ENCODE assay signal across 21 cellular contexts in genomic region chr15:77747175-77748077, GRCh38.
A peak's percentile ranks its signal among the peaks of the same experiment; 100 is the strongest.
DNase-seq lines count a peak whose midpoint lies in the region; ATAC-seq, FAIRE-seq and TF ChIP-seq lines count a peak whose summit lies in the region.
"Had no signal": no experiment of that assay in that cellular context is flagged by ENCODE, and none has a peak within 500 bp of the region (broad histone marks: within the 10 kb centered on the region; RNA-seq: fewer than 3 reads in every experiment).

No MANE protein-coding gene starts in this region.

- H3K9me2 ChIP-seq in MM.1S (replicated peaks; ENCODE audit: insufficient read depth, low read length): no peaks in the 10 kb centered on the region
- H3K9me2 ChIP-seq in neural cell (ENCODE audit: insufficient read depth, low read length): no peaks in the 10 kb centered on the region

- H3K4me1 ChIP-seq in CD8-positive, alpha-beta T cell (ENCODE audit: insufficient read depth, low read length): no peaks in the 10 kb centered on the region
- no peaks in the 10 kb centered on the region for H3K4me1 ChIP-seq in MM.1S (ENCODE audit: low read length)
- peaks cover 14 to 29% of the 10 kb centered on the region in 2 experiments; a peak in 4 of 5 replicates for H3K4me1 ChIP-seq in K562 (replicated peaks in 1 of 2; ENCODE audit: control insufficient read depth in 2 of 2, insufficient read depth in 2 of 2, low read length in 2 of 2)

- H3K4me2 ChIP-seq in MM.1S (ENCODE audit: low read depth, low read length): peak overlapping the region; percentile 57
- no peak overlapping the region for H3K4me2 ChIP-seq in K562 (ENCODE audit: insufficient read depth, low read length)
- no peak overlapping the region for H3K4me2 ChIP-seq in neural cell (ENCODE audit: low read length)

- no peaks in the 10 kb centered on the region for H3K9me3 ChIP-seq in CD8-positive, alpha-beta T cell (ENCODE audit: low read length)
- no peaks in the 10 kb centered on the region for H3K9me3 ChIP-seq in MM.1S (replicated peaks; ENCODE audit: insufficient read depth, low read length)
- no peaks in the 10 kb centered on the region for H3K9me3 ChIP-seq in K562 (replicated peaks; ENCODE audit: control insufficient read depth, insufficient read depth, low read depth, low read length)
- no peaks in the 10 kb centered on the region for H3K9me3 ChIP-seq in neural cell (ENCODE audit: low read length)

- no TSS peak for BruUV-seq in K562 (replicated peaks; lab: Mats Ljungman, UMichigan)

- no peaks in the 10 kb centered on the region for H3K36me3 Mint-ChIP-seq in CD8-positive, alpha-beta T cell
- H3K36me3 Mint-ChIP-seq in activated naive CD4-positive, alpha-beta T cell treated with anti-CD3 and anti-CD28 coated beads for 36 hours (ENCODE audit: low read depth): no peaks in the 10 kb centered on the region
- H3K36me3 Mint-ChIP-seq: stimulated activated effector memory CD8-positive, alpha-beta T cell treated with anti-CD3 and anti-CD28 coated beads, Interleukin-12 subunit alpha, Interleukin-12 subunit beta, amount 100 ng/mL, for 72 hours had no signal

- TF ChIP-seq CTCF in CD8-positive, alpha-beta T cell (IDR thresholded peaks at IDR 0.05): no peak
- no peak for TF ChIP-seq CTCF in MM.1S (IDR thresholded peaks at IDR 0.05; ENCODE audit: low read length)
- no peak for TF ChIP-seq CTCF in K562 (IDR thresholded peaks at IDR 0.05 in 2 of 3, conservative IDR thresholded peaks at IDR 0.05 in 1 of 3; ENCODE audit: insufficient read depth in 2 of 3, low read depth in 1 of 3, low read length in 3 of 3)
- no peak for TF ChIP-seq CTCF in neural cell (IDR thresholded peaks at IDR 0.05; ENCODE audit: poor library complexity, severe bottlenecking)

- H4K20me1 ChIP-seq in MM.1S (ENCODE audit: insufficient read depth, low read length): no peaks in the 10 kb centered on the region
- no peaks in the 10 kb centered on the region; the same call in 1 of the 2 replicates for H4K20me1 ChIP-seq in K562 (replicated peaks; ENCODE audit: control insufficient read depth, insufficient read depth, low read length)
- H4K20me1 ChIP-seq in neural cell (ENCODE audit: insufficient read depth): no peaks in the 10 kb centered on the region

- CTCF ChIA-PET in CD8-positive, alpha-beta T cell (lab: Charles Lee): no interaction called here
- CTCF ChIA-PET in K562 (lab: Yijun Ruan, JAX; ENCODE audit: low intra/inter-chr PET ratio): no interaction called here
- CTCF ChIA-PET in activated naive CD4-positive, alpha-beta T cell treated with anti-CD3 and anti-CD28 coated beads for 36 hours (lab: Charles Lee): interaction anchor here (0.8 to 1.4 kb wide), 2 partner anchors 18 to 114 kb away, joined by 3 to 5 read pairs; no protein-coding TSS in a partner anchor

- in situ Hi-C loops in K562 (cut with MboI): no loop called here

- 9% methylated on average over 10 of the region's 14 CpGs for WGBS in K562 (ENCODE audit: insufficient coverage, low coverage, missing lambda C conversion rate)

- H3F3A ChIP-seq in MM.1S (ENCODE audit: insufficient read depth, low read length): no peaks in the 10 kb centered on the region
- H3F3A ChIP-seq in neural cell (ENCODE audit: insufficient read depth, low read length, poor library complexity, severe bottlenecking): no peaks in the 10 kb centered on the region

- peak; percentile 11 for FAIRE-seq in K562 (lab: Jason Lieb, UNC)
- FAIRE-seq: endothelial cell of umbilical vein had no signal

- H3K36me3 ChIP-seq in CD8-positive, alpha-beta T cell (ENCODE audit: insufficient read depth, low read length): no peaks in the 10 kb centered on the region
- H3K36me3 ChIP-seq in MM.1S (replicated peaks; ENCODE audit: insufficient read depth, low read length) (no peaks in the 10 kb centered on the region), K562 (ENCODE audit: control insufficient read depth, insufficient read depth, low read length) (no peaks in the 10 kb centered on the region), neural cell (ENCODE audit: insufficient read depth, low read length) (no peaks in the 10 kb centered on the region)
- H3K36me3 ChIP-seq: cardiac muscle cell had no signal

- H3K27me3 Mint-ChIP-seq in CD8-positive, alpha-beta T cell (ENCODE audit: low read depth): peaks cover 3% of the 10 kb centered on the region
- peaks cover 1% of the 10 kb centered on the region for H3K27me3 Mint-ChIP-seq in activated naive CD4-positive, alpha-beta T cell treated with anti-CD3 and anti-CD28 coated beads for 36 hours (ENCODE audit: low read depth)
- H3K27me3 Mint-ChIP-seq: activated T-cell treated with anti-CD3 and anti-CD28 coated beads, Interleukin-2, amount 50 U/mL, for 24 hours; progenitor cell of endocrine pancreas had no signal

- no peaks in the 10 kb centered on the region for H3K27me3 ChIP-seq in CD8-positive, alpha-beta T cell (ENCODE audit: insufficient read depth, low read length)
- peaks cover 46% of the 10 kb centered on the region for H3K27me3 ChIP-seq in MM.1S (replicated peaks; ENCODE audit: insufficient read depth, low read length)
- H3K27me3 ChIP-seq in K562 (ENCODE audit: control insufficient read depth in 2 of 2, insufficient read depth in 2 of 2, low read length in 2 of 2): no peaks in the 10 kb centered on the region
- no peaks in the 10 kb centered on the region for H3K27me3 ChIP-seq in neural cell (ENCODE audit: insufficient read depth, low read depth, low read length)
- H3K27me3 ChIP-seq: cardiac muscle cell had no signal

- H2AFZ ChIP-seq in MM.1S (ENCODE audit: low read length) (0 out of 2 replicates have a peak overlapping the region, but pooled peaks have one; percentile 51), K562 (ENCODE audit: low read depth, low read length) (peak overlapping the region; percentile 19), neural cell (ENCODE audit: low read depth, low read length) (no peak overlapping the region)

- H3K4me1 Mint-ChIP-seq in CD8-positive, alpha-beta T cell (ENCODE audit: low read depth): peaks cover 8% of the 10 kb centered on the region
- no peaks in the 10 kb centered on the region for H3K4me1 Mint-ChIP-seq in activated naive CD4-positive, alpha-beta T cell treated with anti-CD3 and anti-CD28 coated beads for 36 hours (ENCODE audit: low read depth)

- H3K79me2 ChIP-seq in MM.1S (ENCODE audit: low read length) (no peaks in the 10 kb centered on the region), K562 (ENCODE audit: control insufficient read depth, insufficient read depth, low read length) (no peaks in the 10 kb centered on the region), neural cell (replicated peaks; ENCODE audit: insufficient read depth, low read length) (no peaks in the 10 kb centered on the region)

- intact Hi-C loops in CD8-positive, alpha-beta T cell (cut with DNase I, micrococcal nuclease): no loop called here
- intact Hi-C loops in K562 (cut with micrococcal nuclease): no loop called here
- intact Hi-C loops in activated naive CD4-positive, alpha-beta T cell treated with anti-CD3 and anti-CD28 coated beads for 36 hours (cut with micrococcal nuclease): no loop called here

- peaks cover 4% of the 10 kb centered on the region for H3K9me1 ChIP-seq in K562 (ENCODE audit: control insufficient read depth, insufficient read depth, low read length)

- no peak overlapping the region for H3K4me3 ChIP-seq in CD8-positive, alpha-beta T cell (ENCODE audit: low read depth, low read length)
- H3K4me3 ChIP-seq in MM.1S (ENCODE audit: low read length): peak overlapping the region; percentile 17; the same call in 1 of the 2 replicates
- no peak overlapping the region for H3K4me3 ChIP-seq in K562
- peak overlapping the region; percentile 7 for H3K4me3 ChIP-seq in neural cell (ENCODE audit: low read length)
- H3K4me3 ChIP-seq: cardiac muscle cell had no signal

- H3K9ac ChIP-seq in MM.1S (ENCODE audit: low read length) (no peak overlapping the region), K562 (ENCODE audit: insufficient read depth in 1 of 2, low read depth in 2 of 2, low read length in 2 of 2) (peak overlapping the region in 1 of 2 experiments; percentile 81; a peak in 1 of 4 replicates), neural cell (ENCODE audit: low read length) (no peak overlapping the region)

- H3K27ac Mint-ChIP-seq in CD8-positive, alpha-beta T cell: no peak overlapping the region
- H3K27ac Mint-ChIP-seq in activated naive CD4-positive, alpha-beta T cell treated with anti-CD3 and anti-CD28 coated beads for 36 hours: no peak overlapping the region
- H3K27ac Mint-ChIP-seq: activated T-cell treated with anti-CD3 and anti-CD28 coated beads, Interleukin-2, amount 50 U/mL, for 24 hours; nephron; progenitor cell of endocrine pancreas; stimulated activated effector memory CD8-positive, alpha-beta T cell treated with anti-CD3 and anti-CD28 coated beads, Interleukin-12 subunit alpha, Interleukin-12 subunit beta, amount 100 ng/mL, for 72 hours had no signal

- POLR2A ChIA-PET in CD8-positive, alpha-beta T cell (lab: Charles Lee): no interaction called here
- POLR2A ChIA-PET in K562 (lab: Yijun Ruan, JAX): interaction anchor here (0.6 to 1.3 kb wide), 4 partner anchors 8 to 107 kb away, joined by 3 to 4 read pairs (median 3); no protein-coding TSS in a partner anchor

- no peak overlapping the region for H3K27ac ChIP-seq in CD8-positive, alpha-beta T cell (ENCODE audit: low read depth, low read length)
- no peak overlapping the region for H3K27ac ChIP-seq in MM.1S (ENCODE audit: low read length)
- no peak overlapping the region for H3K27ac ChIP-seq in K562 (ENCODE audit: extremely low read depth, low read depth, low read length)
- peak overlapping the region; percentile 12 for H3K27ac ChIP-seq in neural cell (ENCODE audit: low read length)
- H3K27ac ChIP-seq: cardiac muscle cell had no signal

- no peak for TF ChIP-seq RAD21 in K562 (CRISPR knock-in tag; conservative IDR thresholded peaks at IDR 0.05 in 1 of 2, IDR thresholded peaks at IDR 0.05 in 1 of 2)
- no peak for TF ChIP-seq RAD21 in neural cell (conservative IDR thresholded peaks at IDR 0.05)

- ATAC-seq in CD8-positive, alpha-beta T cell: no peak
- ATAC-seq in K562: peak; percentile 55
- ATAC-seq in GM21528 (IDR thresholded peaks at IDR 0.05; ENCODE audit: low FRiP score, unreplicated experiment): no peak
- no peak for ATAC-seq in activated CD4-positive, CD25-positive, alpha-beta regulatory T cell treated with anti-CD3 and anti-CD28 coated beads, Interleukin-2, amount 50 U/mL, for 24 hours

- peak overlapping the region; percentile 35 for H3K4me3 Mint-ChIP-seq in CD8-positive, alpha-beta T cell
- H3K4me3 Mint-ChIP-seq in activated naive CD4-positive, alpha-beta T cell treated with anti-CD3 and anti-CD28 coated beads for 36 hours: no peak overlapping the region
- H3K4me3 Mint-ChIP-seq: activated T-cell treated with anti-CD3 and anti-CD28 coated beads, Interleukin-2, amount 50 U/mL, for 24 hours; nephron; stimulated activated effector memory CD8-positive, alpha-beta T cell treated with anti-CD3 and anti-CD28 coated beads, Interleukin-12 subunit alpha, Interleukin-12 subunit beta, amount 100 ng/mL, for 72 hours had no signal

- no peak for DNase-seq in CD8-positive, alpha-beta T cell
- no peak for DNase-seq in MM.1S
- peak; percentile 31 to 77 (median 56) for DNase-seq in K562 (ENCODE audit: extremely low read depth in 1 of 4, low spot score in 3 of 4)
- DNase-seq in activated naive CD4-positive, alpha-beta T cell treated with anti-CD3 and anti-CD28 coated beads for 36 hours: no peak
- DNase-seq in C1 segment of cervical spinal cord (lab: John Stamatoyannopoulos, UW): no peak
- DNase-seq: activated naive CD4-positive, alpha-beta T cell; activated T-cell treated with anti-CD3 and anti-CD28 coated beads, Interleukin-2, amount 50 U/mL, for 24 hours; dermis blood vessel endothelial cell; mesendoderm; NCI-H1105 treated with DMSO at 0.1 percent for 48 hours; NCI-H2081; NCI-H510A; stimulated activated CD4-positive, alpha-beta T cell treated with anti-CD3 and anti-CD28 coated beads, Interleukin-1b, Interleukin-23, amount 100 ng/mL, for 48 hours had no signal

- TF ChIP-seq EP300 in K562 (IDR thresholded peaks at IDR 0.05; ENCODE audit: low read length): no peak
- TF ChIP-seq EP300 in neural cell (conservative IDR thresholded peaks at IDR 0.05; ENCODE audit: poor library complexity, severe bottlenecking): no peak

- no peak for TF ChIP-seq POLR2A in K562 (conservative IDR thresholded peaks at IDR 0.05)

- H3K9me3 Mint-ChIP-seq in CD8-positive, alpha-beta T cell: no peaks in the 10 kb centered on the region
- H3K9me3 Mint-ChIP-seq in activated naive CD4-positive, alpha-beta T cell treated with anti-CD3 and anti-CD28 coated beads for 36 hours: no peaks in the 10 kb centered on the region
- H3K9me3 Mint-ChIP-seq: activated T-cell treated with anti-CD3 and anti-CD28 coated beads, Interleukin-2, amount 50 U/mL, for 24 hours; nephron; stimulated activated effector memory CD8-positive, alpha-beta T cell treated with anti-CD3 and anti-CD28 coated beads, Interleukin-12 subunit alpha, Interleukin-12 subunit beta, amount 100 ng/mL, for 72 hours had no signal

Comparison
In these comparisons a context has a peak if more than half of its experiments do, and no peak if none do; other contexts are left out.
1. DNase-seq: peak in K562 (4 of 4); none in CD8-positive, alpha-beta T cell (0 of 7), MM.1S (single experiment), activated naive CD4-positive, alpha-beta T cell treated with anti-CD3 and anti-CD28 coated beads for 36 hours (single experiment) and C1 segment of cervical spinal cord (0 of 14).
2. H3K4me3 ChIP-seq: peak in MM.1S (single experiment) and neural cell (single experiment); none in CD8-positive, alpha-beta T cell (single experiment) and K562 (single experiment).